1 cellular context compared by ENCODE assay signal in the genomic region with DNA sequence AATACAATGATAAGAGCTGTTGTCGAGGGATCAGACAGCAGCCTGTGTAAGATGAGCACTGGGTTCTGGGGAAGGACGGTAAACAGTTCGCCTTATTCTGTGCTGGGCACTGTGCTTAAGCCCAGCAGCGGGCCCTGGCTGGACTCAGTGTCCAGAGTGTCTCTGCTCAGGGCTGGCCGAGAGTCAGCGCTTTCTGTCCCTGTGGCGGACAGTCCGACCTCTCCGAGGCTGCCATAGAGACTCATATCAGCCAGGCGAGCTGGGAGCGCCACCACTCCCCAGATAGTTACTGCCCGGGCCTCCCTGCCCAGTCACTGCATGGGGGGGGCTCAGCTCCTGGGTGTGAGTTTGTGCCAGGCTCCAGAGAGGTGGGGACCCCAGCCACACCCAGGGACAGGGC.
TF ChIP-seq lines count a peak whose summit lies in the region.

No MANE protein-coding gene starts in this region.

TF ChIP-seq in IMR-90, 13 proteins besides CTCF, POLR2A, EP300 and RAD21:
- TF ChIP-seq MXI1 (IDR thresholded peaks at IDR 0.05; ENCODE audit: borderline replicate concordance, low read depth, low read length) (no peak), CEBPB (IDR thresholded peaks at IDR 0.05; ENCODE audit: low read depth, low read length) (no peak), NFE2L2 (IDR thresholded peaks at IDR 0.05; ENCODE audit: low read depth, low read length) (no peak), SMC3 (IDR thresholded peaks at IDR 0.05; ENCODE audit: low read depth, low read length) (no peak), RCOR1 (IDR thresholded peaks at IDR 0.05; ENCODE audit: insufficient replicate concordance, low read length) (no peak), BHLHE40 (IDR thresholded peaks at IDR 0.05; ENCODE audit: low read depth, low read length) (no peak), MAZ (IDR thresholded peaks at IDR 0.05; ENCODE audit: borderline replicate concordance, low read depth, low read length) (no peak), FOS (IDR thresholded peaks at IDR 0.05; ENCODE audit: low read depth, low read length) (no peak), CHD1 (IDR thresholded peaks at IDR 0.05; ENCODE audit: low read depth, low read length) (no peak), MAFK (IDR thresholded peaks at IDR 0.05; ENCODE audit: low read depth, low read length) (no peak), RFX5 (IDR thresholded peaks at IDR 0.05; ENCODE audit: low read depth, low read length) (no peak)
- TF ChIP-seq, protein P1, sequence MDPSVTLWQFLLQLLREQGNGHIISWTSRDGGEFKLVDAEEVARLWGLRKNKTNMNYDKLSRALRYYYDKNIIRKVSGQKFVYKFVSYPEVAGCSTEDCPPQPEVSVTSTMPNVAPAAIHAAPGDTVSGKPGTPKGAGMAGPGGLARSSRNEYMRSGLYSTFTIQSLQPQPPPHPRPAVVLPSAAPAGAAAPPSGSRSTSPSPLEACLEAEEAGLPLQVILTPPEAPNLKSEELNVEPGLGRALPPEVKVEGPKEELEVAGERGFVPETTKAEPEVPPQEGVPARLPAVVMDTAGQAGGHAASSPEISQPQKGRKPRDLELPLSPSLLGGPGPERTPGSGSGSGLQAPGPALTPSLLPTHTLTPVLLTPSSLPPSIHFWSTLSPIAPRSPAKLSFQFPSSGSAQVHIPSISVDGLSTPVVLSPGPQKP (IDR thresholded peaks at IDR 0.05; ENCODE audit: borderline replicate concordance, low read depth, low read length), result no peak
- TF ChIP-seq, protein P2, sequence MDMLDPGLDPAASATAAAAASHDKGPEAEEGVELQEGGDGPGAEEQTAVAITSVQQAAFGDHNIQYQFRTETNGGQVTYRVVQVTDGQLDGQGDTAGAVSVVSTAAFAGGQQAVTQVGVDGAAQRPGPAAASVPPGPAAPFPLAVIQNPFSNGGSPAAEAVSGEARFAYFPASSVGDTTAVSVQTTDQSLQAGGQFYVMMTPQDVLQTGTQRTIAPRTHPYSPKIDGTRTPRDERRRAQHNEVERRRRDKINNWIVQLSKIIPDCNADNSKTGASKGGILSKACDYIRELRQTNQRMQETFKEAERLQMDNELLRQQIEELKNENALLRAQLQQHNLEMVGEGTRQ (IDR thresholded peaks at IDR 0.05; ENCODE audit: low read depth, low read length), result no peak
